8 cellular contexts compared by ENCODE assay signal in genomic region chr11:112174789-112175595, GRCh38. TPM values are rescaled to one million over a fixed set of nuclear protein-coding genes. Genes with fewer than 3 reads are reported as not detected.
DNase-seq lines count a peak whose midpoint lies in the region; ATAC-seq and TF ChIP-seq lines count a peak whose summit lies in the region.

BCO2 (plus strand) TSS chr11:112175512; CDS start chr11:112175602, 90 bp downstream.

- ATAC-seq in HG03139 (IDR thresholded peaks at IDR 0.05; ENCODE audit: unreplicated experiment): no peak

- H3K9me3 ChIP-seq in SU-DHL-6 (ENCODE audit: insufficient read depth, low read length) (no peaks in the 10 kb centered on the region), iPS-20b (ENCODE audit: insufficient read depth, low read depth, low read length) (no peaks in the 10 kb centered on the region), sigmoid colon (no peaks in the 10 kb centered on the region)

- H3K4me2 ChIP-seq in SU-DHL-6 (ENCODE audit: low read depth, low read length, poor library complexity, severe bottlenecking): peak within 1 kb of the TSS; percentile 47

- no peaks in the 10 kb centered on the region for H3K9me2 ChIP-seq in SU-DHL-6 (replicated peaks; ENCODE audit: insufficient read depth, low read length)

- peak; percentile 75 for TF ChIP-seq CTCF in GM13977 (IDR thresholded peaks at IDR 0.05; ENCODE audit: extremely low read depth, insufficient read depth, missing control alignments)
- TF ChIP-seq CTCF in SU-DHL-6 (IDR thresholded peaks at IDR 0.05; ENCODE audit: insufficient read depth, low read length, poor library complexity, severe bottlenecking): peak; percentile 68
- TF ChIP-seq CTCF in cardiac fibroblast (IDR thresholded peaks at IDR 0.05; ENCODE audit: low read depth, low read length): peak; percentile 85
- TF ChIP-seq CTCF in sigmoid colon (IDR thresholded peaks at IDR 0.05): peak; percentile 68 to 90 (median 84)

- H3K27ac ChIP-seq in SU-DHL-6 (ENCODE audit: low read depth, low read length) (no peak within 1 kb of the TSS), iPS-20b (ENCODE audit: low read length) (no peak within 1 kb of the TSS), sigmoid colon (peak within 1 kb of the TSS; percentile 67 to 79 (median 74))

- TF ChIP-seq EP300 in sigmoid colon (IDR thresholded peaks at IDR 0.05): peak in 1 of 4 donors; percentile 34

- H3K4me3 ChIP-seq in SU-DHL-6 (ENCODE audit: insufficient read depth, low read length, poor library complexity, severe bottlenecking) (no peak within 1 kb of the TSS), cardiac fibroblast (replicated peaks in 1 of 2; ENCODE audit: low read depth in 2 of 2, low read length in 2 of 2) (peak within 1 kb of the TSS; percentile 23 to 36), iPS-20b (ENCODE audit: low read length) (peak within 1 kb of the TSS; percentile 53), sigmoid colon (peak within 1 kb of the TSS; percentile 14 to 43 (median 36))

- TF ChIP-seq POLR2A in sigmoid colon (IDR thresholded peaks at IDR 0.05): no peak

- peak; percentile 76 for DNase-seq in AG08395 (ENCODE audit: low spot score)
- peak; percentile 39 for DNase-seq in GM13977 (ENCODE audit: low spot score)
- peak; percentile 68 for DNase-seq in LHCN-M2 (ENCODE audit: low read depth)
- peak; percentile 86 to 88 for DNase-seq in cardiac fibroblast (ENCODE audit: low read depth in 2 of 2)
- peak; percentile 94 for DNase-seq in sigmoid colon

- no peaks in the 10 kb centered on the region; the same call in 1 of the 2 replicates for H3F3A ChIP-seq in SU-DHL-6 (ENCODE audit: insufficient read depth)

- H4K20me1 ChIP-seq in SU-DHL-6 (ENCODE audit: low read depth, low read length): no peaks in the 10 kb centered on the region

- H3K27me3 ChIP-seq in SU-DHL-6 (ENCODE audit: low read length) (no peaks in the 10 kb centered on the region), iPS-20b (ENCODE audit: insufficient read depth, low read length) (no peaks in the 10 kb centered on the region), sigmoid colon (no peaks in the 10 kb centered on the region)

- H3K36me3 ChIP-seq in SU-DHL-6 (ENCODE audit: low read length): no peaks in the 10 kb centered on the region
- H3K36me3 ChIP-seq in iPS-20b (ENCODE audit: insufficient read depth, low read depth, low read length): no peaks in the 10 kb centered on the region
- no peaks in the 10 kb centered on the region for H3K36me3 ChIP-seq in sigmoid colon

- H3K9ac ChIP-seq in SU-DHL-6 (ENCODE audit: low read length) (no peak within 1 kb of the TSS), iPS-20b (ENCODE audit: low read depth, low read length) (no peak within 1 kb of the TSS)

- H3K4me1 ChIP-seq in iPS-20b (ENCODE audit: insufficient read depth, low read length): no peaks in the 10 kb centered on the region
- H3K4me1 ChIP-seq in sigmoid colon: peaks cover 0 to 31% (median 22%) of the 10 kb centered on the region in 4 donors

- H3K79me2 ChIP-seq in SU-DHL-6 (ENCODE audit: insufficient read depth, low read length): no peaks in the 10 kb centered on the region

- intact Hi-C loops in sigmoid colon (cut with DNase I): loop anchor here (2.0 kb wide), 1 partner anchor 60 kb away; no protein-coding TSS in a partner anchor

- WGBS in sigmoid colon, 2 donors: 5 to 8% methylated on average over 11 of the region's 11 CpGs

- in situ Hi-C loops in GM13977 (cut with MboI; ENCODE audit: low pct_unique_long_range_greater_than_20kb, low sequenced_read_pairs, unreplicated experiment): no loop called here

- no peak within 1 kb of the TSS for H2AFZ ChIP-seq in SU-DHL-6 (ENCODE audit: low read depth, low read length, severe bottlenecking)

RNA-seq across cellular contexts. Expression of gene BCO2, which starts in this region (rescaled TPM):
- 0.19 and 0.23 TPM in 2 replicates for total RNA-seq in LHCN-M2 (2014; rRNA removed)
- 0.13 TPM for polyA plus RNA-seq in LHCN-M2 (2012)
- total RNA-seq in sigmoid colon: 10 to 100 TPM in 1 of 4 donors, 1 to 10 TPM in 3; 6.4 to 16.9 (median 7.2) TPM
- 1 to 10 TPM in 1 of 3 donors, not detected in 2; 3.2 TPM for polyA plus RNA-seq in sigmoid colon

Comparison
In these comparisons a context has a peak if more than half of its experiments do, and no peak if none do; other contexts are left out.
1. Peak in DNase-seq in LHCN-M2; RNA of the gene not detected or under 1 TPM.
2. DNase-seq: peak in every context shown above with its lines; median percentile 94 in sigmoid colon; 87 in cardiac fibroblast; 76 in AG08395; 68 in LHCN-M2; 39 in GM13977.
3. H3K27ac ChIP-seq: peak in sigmoid colon (4 of 4); none in SU-DHL-6 (single experiment) and iPS-20b (single experiment).
4. Peak in every context shown above with its lines, with median percentiles within 50 percentile points of each other: CTCF ChIP-seq.